26 cellular contexts compared by ENCODE assay signal in the genomic region with DNA sequence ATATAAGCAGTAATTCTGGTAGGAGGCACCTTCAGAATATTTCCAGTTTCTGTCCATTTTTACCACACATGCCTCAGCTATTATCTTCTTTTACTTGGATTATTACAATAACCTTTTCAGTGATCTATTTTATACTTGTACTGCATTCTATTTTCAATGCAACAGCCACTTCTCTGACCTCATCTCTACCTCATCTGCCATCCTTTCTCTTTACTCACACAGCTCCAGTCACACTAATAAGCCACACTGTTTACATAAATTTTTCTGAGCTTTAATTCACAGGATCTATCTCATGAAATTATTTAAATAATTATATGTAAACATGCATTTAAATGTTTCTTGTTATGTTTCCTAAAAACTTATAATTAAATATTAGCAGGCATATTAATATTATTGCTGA. TPM values are rescaled to one million over a fixed set of nuclear protein-coding genes. Genes with fewer than 3 reads are reported as not detected.
DNase-seq lines count a peak whose midpoint lies in the region; ATAC-seq, FAIRE-seq and TF ChIP-seq lines count a peak whose summit lies in the region.
"Had no signal": no experiment of that assay in that cellular context is flagged by ENCODE, and none has a peak within 500 bp of the region (broad histone marks: within the 10 kb centered on the region; RNA-seq: fewer than 3 reads in every experiment).

No MANE protein-coding gene starts in this region.

- H3K9me3 ChIP-seq in KOPT-K1 (ENCODE audit: insufficient read depth, low read length, poor library complexity, severe bottlenecking) (no peaks in the 10 kb centered on the region), RWPE2 (ENCODE audit: severe bottlenecking) (no peaks in the 10 kb centered on the region), BE2C (no peaks in the 10 kb centered on the region; the same call in 1 of the 2 replicates)
- H3K9me3 ChIP-seq in CD8-positive, alpha-beta T cell (ENCODE audit: low read length) = no peaks in the 10 kb centered on the region
- H3K9me3 ChIP-seq: right atrium auricular region, upper lobe of right lung had no signal

- POLR2A ChIA-PET in CD8-positive, alpha-beta T cell (lab: Charles Lee) = no interaction called here

- peak; percentile 29; the same call in 2 of the 3 replicates for ATAC-seq in RWPE2 (ENCODE audit: low read depth)
- no peak for ATAC-seq in GM21619 (IDR thresholded peaks at IDR 0.05; ENCODE audit: unreplicated experiment)
- ATAC-seq in CD8-positive, alpha-beta T cell = no peak
- ATAC-seq: activated T-helper 17 cell treated with anti-CD3 and anti-CD28 coated beads, Interleukin-2, amount 50 U/mL, for 72 hours; stimulated activated effector memory CD8-positive, alpha-beta T cell treated with anti-CD3 and anti-CD28 coated beads, Interleukin-12 subunit alpha, Interleukin-12 subunit beta, amount 100 ng/mL, for 72 hours; upper lobe of right lung had no signal

- TF ChIP-seq CTCF in RWPE2 (IDR thresholded peaks at IDR 0.05; ENCODE audit: poor library complexity, severe bottlenecking) (no peak), BE2C (IDR thresholded peaks at IDR 0.05; ENCODE audit: low read depth, low read length) (no peak)
- TF ChIP-seq CTCF in CD8-positive, alpha-beta T cell (IDR thresholded peaks at IDR 0.05) = no peak

- H3K4me3 ChIP-seq in RWPE2 (ENCODE audit: severe bottlenecking) = peak overlapping the region; percentile 35
- no peak overlapping the region for H3K4me3 ChIP-seq in CD8-positive, alpha-beta T cell (ENCODE audit: low read depth, low read length)
- no peak overlapping the region; the same call in none of the 2 replicates for H3K4me3 ChIP-seq in BE2C (ENCODE audit: low read depth, low read length)
- H3K4me3 ChIP-seq: lung, right atrium auricular region had no signal

- peaks cover 3% of the 10 kb centered on the region for H3K9me3 Mint-ChIP-seq in CD8-positive, alpha-beta T cell
- H3K9me3 Mint-ChIP-seq: activated T-helper 17 cell treated with anti-CD3 and anti-CD28 coated beads, Interleukin-2, amount 50 U/mL, for 72 hours had no signal

- H3K27me3 Mint-ChIP-seq in CD8-positive, alpha-beta T cell (ENCODE audit: low read depth) = no peaks in the 10 kb centered on the region
- H3K27me3 Mint-ChIP-seq: activated B cell treated with CpG ODN at 0.5 μM for 24 hours; activated naive CD8-positive, alpha-beta T cell; activated T-helper 17 cell treated with anti-CD3 and anti-CD28 coated beads, Interleukin-2, amount 50 U/mL, for 72 hours had no signal

- H3K36me3 ChIP-seq in KOPT-K1 (ENCODE audit: insufficient read depth, low read length) = no peaks in the 10 kb centered on the region
- H3K36me3 ChIP-seq in RWPE2 (ENCODE audit: low read depth) = no peaks in the 10 kb centered on the region
- no peaks in the 10 kb centered on the region for H3K36me3 ChIP-seq in CD8-positive, alpha-beta T cell (ENCODE audit: insufficient read depth, low read length)
- H3K36me3 ChIP-seq in BE2C = no peaks in the 10 kb centered on the region
- H3K36me3 ChIP-seq: right atrium auricular region, upper lobe of right lung had no signal

- CTCF ChIA-PET in CD8-positive, alpha-beta T cell (lab: Charles Lee) = no interaction called here

- no peaks in the 10 kb centered on the region for H3K4me1 Mint-ChIP-seq in CD8-positive, alpha-beta T cell (ENCODE audit: low read depth)
- H3K4me1 Mint-ChIP-seq: activated B cell treated with CpG ODN at 0.5 μM for 24 hours; activated T-helper 17 cell treated with anti-CD3 and anti-CD28 coated beads, Interleukin-2, amount 50 U/mL, for 72 hours; stimulated activated effector memory CD8-positive, alpha-beta T cell treated with anti-CD3 and anti-CD28 coated beads, Interleukin-12 subunit alpha, Interleukin-12 subunit beta, amount 100 ng/mL, for 72 hours had no signal

- FAIRE-seq in islet of Langerhans (lab: Jason Lieb, UNC) = peak; percentile 64
- FAIRE-seq: G401.6 had no signal

- no peak overlapping the region for H3K4me3 Mint-ChIP-seq in CD8-positive, alpha-beta T cell
- H3K4me3 Mint-ChIP-seq: activated B cell treated with CpG ODN at 0.5 μM for 24 hours; activated naive CD8-positive, alpha-beta T cell; activated T-helper 17 cell treated with anti-CD3 and anti-CD28 coated beads, Interleukin-2, amount 50 U/mL, for 72 hours; stimulated activated effector memory CD8-positive, alpha-beta T cell treated with anti-CD3 and anti-CD28 coated beads, Interleukin-12 subunit alpha, Interleukin-12 subunit beta, amount 100 ng/mL, for 72 hours had no signal

- intact Hi-C loops in CD8-positive, alpha-beta T cell (cut with DNase I, micrococcal nuclease) = no loop called here

- no peak overlapping the region for H3K27ac Mint-ChIP-seq in CD8-positive, alpha-beta T cell
- H3K27ac Mint-ChIP-seq: activated B cell treated with CpG ODN at 0.5 μM for 24 hours; activated naive CD8-positive, alpha-beta T cell; activated T-helper 17 cell treated with anti-CD3 and anti-CD28 coated beads, Interleukin-2, amount 50 U/mL, for 72 hours; stimulated activated effector memory CD8-positive, alpha-beta T cell treated with anti-CD3 and anti-CD28 coated beads, Interleukin-12 subunit alpha, Interleukin-12 subunit beta, amount 100 ng/mL, for 72 hours had no signal

- DNase-seq in NCI-H748 treated with DMSO at 0.1 percent for 48 hours (lab: John Stamatoyannopoulos, UW) = peak; percentile 9
- DNase-seq in NCI-H748 (lab: John Stamatoyannopoulos, UW; ENCODE audit: unreplicated experiment) = no peak
- DNase-seq in RWPE2 (ENCODE audit: low spot score) = no peak
- DNase-seq in CD8-positive, alpha-beta T cell = no peak
- no peak for DNase-seq in BE2C
- DNase-seq: activated B cell treated with CpG ODN at 0.5 μM for 24 hours; activated CD8-positive, alpha-beta memory T cell treated with anti-CD3 and anti-CD28 coated beads, Interleukin-2, amount 50 U/mL, for 4 hours; glutamatergic neuron; GOT3; Kasumi-1; NCI-H1105 treated with DMSO at 0.1 percent for 48 hours; NCI-H2107; substantia nigra; T-helper 9 cell; upper lobe of right lung had no signal

- H3K27ac ChIP-seq in KOPT-K1 (ENCODE audit: low read depth, low read length, poor library complexity, severe bottlenecking) = peak overlapping the region; percentile 48
- H3K27ac ChIP-seq in RWPE2 (ENCODE audit: poor library complexity, severe bottlenecking) = no peak overlapping the region
- no peak overlapping the region for H3K27ac ChIP-seq in CD8-positive, alpha-beta T cell (ENCODE audit: low read depth, low read length)
- H3K27ac ChIP-seq: C4-2B, parathyroid adenoma, right atrium auricular region, upper lobe of right lung had no signal

- H3K4me1 ChIP-seq in RWPE2 (ENCODE audit: insufficient read depth, poor library complexity, severe bottlenecking) (no peaks in the 10 kb centered on the region), BE2C (no peaks in the 10 kb centered on the region)
- no peaks in the 10 kb centered on the region for H3K4me1 ChIP-seq in CD8-positive, alpha-beta T cell (ENCODE audit: insufficient read depth, low read length)
- H3K4me1 ChIP-seq: parathyroid adenoma, right atrium auricular region, upper lobe of right lung had no signal

- H3K27me3 ChIP-seq in RWPE2 (ENCODE audit: insufficient read depth, poor library complexity, severe bottlenecking) (no peaks in the 10 kb centered on the region), BE2C (no peaks in the 10 kb centered on the region)
- H3K27me3 ChIP-seq in CD8-positive, alpha-beta T cell (ENCODE audit: insufficient read depth, low read length) = no peaks in the 10 kb centered on the region
- H3K27me3 ChIP-seq: right atrium auricular region, upper lobe of right lung had no signal

- no peaks in the 10 kb centered on the region for H3K36me3 Mint-ChIP-seq in CD8-positive, alpha-beta T cell
- H3K36me3 Mint-ChIP-seq: activated naive CD8-positive, alpha-beta T cell; stimulated activated effector memory CD8-positive, alpha-beta T cell treated with anti-CD3 and anti-CD28 coated beads, Interleukin-12 subunit alpha, Interleukin-12 subunit beta, amount 100 ng/mL, for 72 hours had no signal

RNA-seq across cellular contexts. Expression of a gene that starts 47.3 kb away (rescaled TPM):
- total RNA-seq in CD8-positive, alpha-beta T cell = not detected
- 51.1 TPM for polyA plus RNA-seq in BE2C (2012; ENCODE audit: insufficient read depth, insufficient read length, low read depth)
- total RNA-seq: activated B cell treated with CpG ODN at 0.5 μM for 24 hours; activated T-helper 17 cell treated with anti-CD3 and anti-CD28 coated beads, Interleukin-2, amount 50 U/mL, for 72 hours had no signal
